ENCODE assay signal across 13 cellular contexts in the genomic region with DNA sequence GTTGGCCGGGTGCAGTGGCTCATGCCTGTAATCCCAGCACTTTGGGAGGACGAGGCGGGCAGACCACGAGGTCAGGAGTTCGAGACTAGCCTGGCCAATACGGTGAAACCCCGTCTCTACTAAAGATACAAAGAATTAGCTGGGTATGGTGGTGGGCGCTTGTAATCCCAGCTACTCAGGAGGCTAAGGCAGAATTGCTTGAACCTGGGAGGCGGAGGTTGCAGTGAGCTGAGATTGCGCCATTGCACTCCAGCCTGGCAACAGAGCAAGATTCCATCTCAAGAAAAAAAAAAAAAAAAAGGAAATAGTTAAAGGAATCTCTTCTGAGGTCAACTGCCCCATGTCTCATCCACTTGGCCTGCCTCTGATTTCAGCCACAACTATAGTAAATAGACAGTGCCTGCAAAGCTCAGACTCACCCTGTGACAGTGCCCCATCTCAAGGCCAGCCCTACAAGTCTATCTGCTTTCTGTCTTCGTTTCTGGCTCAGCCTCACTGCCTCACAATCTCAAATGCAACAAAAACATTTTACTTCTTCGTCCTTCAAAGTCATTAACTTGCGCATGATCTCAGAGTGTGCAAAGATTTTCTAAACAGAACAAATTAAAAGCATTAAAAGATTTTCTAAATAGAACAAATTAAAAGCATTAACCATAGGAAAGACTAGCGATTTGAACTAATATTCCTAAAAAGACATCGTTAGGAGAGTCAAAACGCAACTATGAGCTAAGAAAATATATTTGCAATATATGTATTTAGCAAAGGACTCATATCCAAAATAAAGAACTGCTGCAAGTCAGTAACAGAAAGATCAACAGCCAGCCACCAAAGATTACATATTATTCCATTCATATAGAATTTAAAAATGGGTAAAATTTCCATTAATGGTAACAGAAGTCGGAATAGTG.
DNase-seq lines count a peak whose midpoint lies in the region; ATAC-seq and TF ChIP-seq lines count a peak whose summit lies in the region.
"Had no signal": no experiment of that assay in that cellular context is flagged by ENCODE, and none has a peak within 500 bp of the region (broad histone marks: within the 10 kb centered on the region; RNA-seq: fewer than 3 reads in every experiment).

No MANE protein-coding gene starts in this region.

- intact Hi-C loops in activated B cell treated with CpG ODN at 0.5 μM for 24 hours (cut with micrococcal nuclease) = loop anchor here (1.0 to 10.0 kb wide), 10 partner anchors 79 to 1813 kb away; partner anchors contain the start of genes CACYBP, RABGAP1L, RC3H1 and TNFSF4

- peak overlapping the region; percentile 13 for H3K4me3 Mint-ChIP-seq in activated B cell treated with CpG ODN at 0.5 μM for 24 hours
- H3K4me3 Mint-ChIP-seq in activated naive CD4-positive, alpha-beta T cell treated with anti-CD3 and anti-CD28 coated beads, Interleukin-2, amount 10 ng/mL, durations not matched to agents 7 days and 5 days = no peak overlapping the region
- H3K4me3 Mint-ChIP-seq: naive thymus-derived CD4-positive, alpha-beta T cell had no signal

- no peaks in the 10 kb centered on the region for H3K9me3 Mint-ChIP-seq in activated B cell treated with CpG ODN at 0.5 μM for 24 hours
- no peaks in the 10 kb centered on the region for H3K9me3 Mint-ChIP-seq in activated naive CD4-positive, alpha-beta T cell treated with anti-CD3 and anti-CD28 coated beads, Interleukin-2, amount 10 ng/mL, durations not matched to agents 7 days and 5 days
- H3K9me3 Mint-ChIP-seq: naive thymus-derived CD4-positive, alpha-beta T cell had no signal

- DNase-seq in A172 (ENCODE audit: low spot score) (peak; percentile 51), HCEC 1CT (peak; percentile 90), activated B cell treated with CpG ODN at 0.5 μM for 24 hours (no peak), iris pigment epithelial cell (ENCODE audit: low read depth) (peak; percentile 92), NCI-H2029 (lab: John Stamatoyannopoulos, UW) (no peak)
- DNase-seq in activated naive CD4-positive, alpha-beta T cell treated with anti-CD3 and anti-CD28 coated beads, Interleukin-2, amount 10 ng/mL, durations not matched to agents 7 days and 5 days = no peak
- DNase-seq: activated CD4-positive, alpha-beta T cell treated with anti-CD3 and anti-CD28 coated beads, Interleukin-2, amount 50 U/mL, for 1 hour; AML-193; naive thymus-derived CD4-positive, alpha-beta T cell; NCI-H446 treated with DMSO at 0.1 percent for 48 hours; stimulated activated CD8-positive, alpha-beta memory T cell treated with anti-CD3 and anti-CD28 coated beads, Interleukin-4, amount 100 ng/mL, for 48 hours had no signal

- H3K27me3 Mint-ChIP-seq in activated B cell treated with CpG ODN at 0.5 μM for 24 hours = no peaks in the 10 kb centered on the region
- no peaks in the 10 kb centered on the region for H3K27me3 Mint-ChIP-seq in activated naive CD4-positive, alpha-beta T cell treated with anti-CD3 and anti-CD28 coated beads, Interleukin-2, amount 10 ng/mL, durations not matched to agents 7 days and 5 days

- CTCF ChIA-PET in activated B cell treated with CpG ODN at 0.5 μM for 24 hours (lab: Charles Lee) = interaction anchor here (1.0 to 3.9 kb wide), 8 partner anchors 8 to 667 kb away, joined by 3 to 14 read pairs (median 4); no protein-coding TSS in a partner anchor
- CTCF ChIA-PET in activated naive CD4-positive, alpha-beta T cell treated with anti-CD3 and anti-CD28 coated beads, Interleukin-2, amount 10 ng/mL, durations not matched to agents 7 days and 5 days (lab: Charles Lee) = interaction anchor here (1.1 kb wide), 1 partner anchor 17 kb away, joined by 5 read pairs; no protein-coding TSS in a partner anchor

- POLR2A ChIA-PET in activated B cell treated with CpG ODN at 0.5 μM for 24 hours (lab: Charles Lee) = interaction anchor here (0.6 to 6.3 kb wide), 17 partner anchors 7 to 713 kb away, joined by 3 to 108 read pairs (median 6); partner anchors contain the start of genes CENPL, DARS2, GAS5 and PRDX6

- peak overlapping the region; percentile 95 for H3K27ac Mint-ChIP-seq in activated B cell treated with CpG ODN at 0.5 μM for 24 hours
- no peak overlapping the region for H3K27ac Mint-ChIP-seq in activated naive CD4-positive, alpha-beta T cell treated with anti-CD3 and anti-CD28 coated beads, Interleukin-2, amount 10 ng/mL, durations not matched to agents 7 days and 5 days

- no peak for TF ChIP-seq CTCF in activated B cell treated with CpG ODN at 0.5 μM for 24 hours (IDR thresholded peaks at IDR 0.05)

- ATAC-seq in activated B cell treated with CpG ODN at 0.5 μM for 24 hours (ENCODE audit: low read depth) (no peak), HG03457 (IDR thresholded peaks at IDR 0.05; ENCODE audit: unreplicated experiment) (no peak), HG03175 (IDR thresholded peaks at IDR 0.05; ENCODE audit: unreplicated experiment) (no peak)
- ATAC-seq: naive thymus-derived CD4-positive, alpha-beta T cell had no signal

- H3K4me1 Mint-ChIP-seq in activated B cell treated with CpG ODN at 0.5 μM for 24 hours = peaks cover 96% of the 10 kb centered on the region
- H3K4me1 Mint-ChIP-seq in activated naive CD4-positive, alpha-beta T cell treated with anti-CD3 and anti-CD28 coated beads, Interleukin-2, amount 10 ng/mL, durations not matched to agents 7 days and 5 days = peaks cover 18% of the 10 kb centered on the region

- H3K36me3 Mint-ChIP-seq in activated B cell treated with CpG ODN at 0.5 μM for 24 hours (ENCODE audit: low read depth) = no peaks in the 10 kb centered on the region
- peaks cover 8% of the 10 kb centered on the region for H3K36me3 Mint-ChIP-seq in activated naive CD4-positive, alpha-beta T cell treated with anti-CD3 and anti-CD28 coated beads, Interleukin-2, amount 10 ng/mL, durations not matched to agents 7 days and 5 days

Comparison
In these comparisons a context has a peak if more than half of its experiments do, and no peak if none do; other contexts are left out.
1. DNase-seq: peak in A172 (single experiment), HCEC 1CT (single experiment) and iris pigment epithelial cell (single experiment); none in activated B cell treated with CpG ODN at 0.5 μM for 24 hours (single experiment), activated naive CD4-positive, alpha-beta T cell treated with anti-CD3 and anti-CD28 coated beads, Interleukin-2, amount 10 ng/mL, durations not matched to agents 7 days and 5 days (single experiment) and NCI-H2029 (single experiment).